In genomic region chr13:37608750-37609339, GRCh38 we compare ENCODE assay signal across 12 cellular contexts. TPM values are rescaled to one million over a fixed set of nuclear protein-coding genes. Genes with fewer than 3 reads are reported as not detected.
DNase-seq lines count a peak whose midpoint lies in the region; ATAC-seq and TF ChIP-seq lines count a peak whose summit lies in the region.
"Had no signal": no experiment of that assay in that cellular context is flagged by ENCODE, and none has a peak within 500 bp of the region (broad histone marks: within the 10 kb centered on the region; RNA-seq: fewer than 3 reads in every experiment).

No MANE protein-coding gene starts in this region.

- H3K4me3 ChIP-seq in body of pancreas (no peak overlapping the region), left lung (no peak overlapping the region)
- H3K4me3 ChIP-seq: upper lobe of left lung had no signal

- peak; percentile 81 for TF ChIP-seq CTCF in C4-2B (conservative IDR thresholded peaks at IDR 0.05)
- peak in 5 of 7 experiments; percentile 10 to 31 (median 15) for TF ChIP-seq CTCF in body of pancreas (IDR thresholded peaks at IDR 0.05)
- peak; percentile 10 to 20 for TF ChIP-seq CTCF in left lung (IDR thresholded peaks at IDR 0.05)

- DNase-seq in HT-29 (ENCODE audit: low spot score) (peak; percentile 9), body of pancreas (no peak), left lung (no peak), NCI-H2029 treated with DMSO at 0.1 percent for 48 hours (lab: John Stamatoyannopoulos, UW) (no peak), NCI-H774 (lab: John Stamatoyannopoulos, UW) (no peak)
- DNase-seq in activated CD8-positive, alpha-beta memory T cell treated with anti-CD3 and anti-CD28 coated beads for 24 hours, result no peak
- DNase-seq: activated T-cell treated with anti-CD3 and anti-CD28 coated beads, Interleukin-2, amount 50 U/mL, for 4 hours; head of caudate nucleus; NCI-H1930; upper lobe of left lung had no signal

- no peaks in the 10 kb centered on the region for H3K36me3 ChIP-seq in body of pancreas (replicated peaks in 1 of 2; ENCODE audit: insufficient read depth in 1 of 2, low read depth in 2 of 2)
- no peaks in the 10 kb centered on the region for H3K36me3 ChIP-seq in left lung
- H3K36me3 ChIP-seq: upper lobe of left lung had no signal

- 25 to 28% methylated on average over 1 of the region's 1 CpG for WGBS in body of pancreas, 2 donors

- intact Hi-C loops in body of pancreas (cut with DNase I) (no loop called here), left lung (cut with DNase I) (no loop called here)

- no peak for TF ChIP-seq POLR2A in body of pancreas (IDR thresholded peaks at IDR 0.05)

- H3K4me1 ChIP-seq in body of pancreas, result no peaks in the 10 kb centered on the region
- no peaks in the 10 kb centered on the region for H3K4me1 ChIP-seq in left lung
- H3K4me1 ChIP-seq: upper lobe of left lung had no signal

- H3K27me3 ChIP-seq in body of pancreas (no peaks in the 10 kb centered on the region), left lung (no peaks in the 10 kb centered on the region)
- H3K27me3 ChIP-seq: upper lobe of left lung had no signal

- no peak for ATAC-seq in body of pancreas
- no peak for ATAC-seq in left lung
- no peak for ATAC-seq in HG02840 (IDR thresholded peaks at IDR 0.05; ENCODE audit: low FRiP score, unreplicated experiment)
- ATAC-seq: activated T-cell treated with anti-CD3 and anti-CD28 coated beads, Interleukin-2, amount 50 U/mL, for 4 hours had no signal

- H3K27ac ChIP-seq in C4-2B (no peak overlapping the region), body of pancreas (no peak overlapping the region), left lung (no peak overlapping the region)
- H3K27ac ChIP-seq: upper lobe of left lung had no signal

- no peaks in the 10 kb centered on the region for H3K9me3 ChIP-seq in body of pancreas
- peaks cover 0 to 1% of the 10 kb centered on the region in 2 donors for H3K9me3 ChIP-seq in left lung
- H3K9me3 ChIP-seq: upper lobe of left lung had no signal

RNA-seq across cellular contexts. Expression of gene POSTN, which starts 10.3 kb away (rescaled TPM):
- not detected in 2 replicates for total RNA-seq in HT-29 (2014; rRNA removed; shearing (Covaris generic))
- total RNA-seq in body of pancreas, result 1 to 10 TPM; 4.4 to 6.9 TPM
- total RNA-seq in left lung, result 100 to 1,000 TPM in 1 of 2 donors, 10 to 100 TPM in 1; 34.4 to 158 TPM

Comparison
In these comparisons a context has a peak if more than half of its experiments do, and no peak if none do; other contexts are left out.
1. CTCF ChIP-seq: peak in every context shown above with its lines; median percentile 81 in C4-2B; 15 in body of pancreas; 15 in left lung.
2. RNA of gene POSTN, which starts 10.3 kb away (total RNA-seq): 34.4 to 158 TPM in left lung; 4.4 to 6.9 TPM in body of pancreas and not detected in HT-29; every median in the first group is over 4 times any median in the second.